ENCODE assay signal across 8 cellular contexts in genomic region chr1:84506002-84506728, GRCh38. TPM values are rescaled to one million over a fixed set of nuclear protein-coding genes. Genes with fewer than 3 reads are reported as not detected.
A peak's percentile ranks its signal among the peaks of the same experiment; 100 is the strongest.
DNase-seq lines count a peak whose midpoint lies in the region; ATAC-seq and TF ChIP-seq lines count a peak whose summit lies in the region.

Gene GNG5 (minus strand): TSS chr1:84506581. CDS start chr1:84506091, 490 bp downstream.
Gene SPATA1 (plus strand): TSS chr1:84506386. CDS start chr1:84516360, 9,974 bp downstream.

- POLR2A ChIA-PET in PC-3 (lab: Charles Lee; ENCODE audit: unreplicated experiment) = interaction anchor here (0.5 to 1.4 kb wide), 12 partner anchors 19 to 853 kb away, joined by 3 to 15 read pairs (median 4); no protein-coding TSS in a partner anchor

- H3K9me3 Mint-ChIP-seq in activated T-cell treated with anti-CD3 and anti-CD28 coated beads, Interleukin-2, amount 50 U/mL, for 4 hours = peaks cover 7% of the 10 kb centered on the region

- H3K27me3 Mint-ChIP-seq in activated T-cell treated with anti-CD3 and anti-CD28 coated beads, Interleukin-2, amount 50 U/mL, for 4 hours (ENCODE audit: low read depth) = no peaks in the 10 kb centered on the region

- H3K36me3 ChIP-seq in PC-3 (ENCODE audit: low read depth, low read length) (peaks cover 6% of the 10 kb centered on the region; the same call in 1 of the 2 replicates), esophagus muscularis mucosa (peaks cover 0 to 6% (median under 1%) of the 10 kb centered on the region in 4 donors), muscle layer of duodenum (ENCODE audit: control insufficient read depth in 1 of 2, insufficient read depth in 2 of 2, low read length in 2 of 2) (peaks cover 3 to 10% of the 10 kb centered on the region in 2 donors)

- H3K27me3 ChIP-seq in PC-3 (ENCODE audit: low read length) (no peaks in the 10 kb centered on the region), esophagus muscularis mucosa (no peaks in the 10 kb centered on the region), muscle layer of duodenum (ENCODE audit: low read depth, low read length) (no peaks in the 10 kb centered on the region)

- peak; percentile 98 for DNase-seq in DMS53 (lab: John Stamatoyannopoulos, UW)
- DNase-seq in Jurkat, Clone E6-1 (ENCODE audit: low read depth, low spot score) = peak; percentile 90
- DNase-seq in PC-3 = peak; percentile 96
- peak; percentile 98 for DNase-seq in activated T-cell treated with anti-CD3 and anti-CD28 coated beads, Interleukin-2, amount 50 U/mL, for 4 hours
- peak; percentile 99 for DNase-seq in esophagus muscularis mucosa (ENCODE audit: extremely low spot score)
- DNase-seq in stimulated activated CD8-positive, alpha-beta memory T cell treated with anti-CD3 and anti-CD28 coated beads, Interleukin-7, amount 100 ng/mL, for 24 hours (ENCODE audit: low read depth) = peak; percentile 96

- H3K4me1 ChIP-seq in PC-3 (ENCODE audit: insufficient read depth, low read length) (peaks cover 26% of the 10 kb centered on the region), esophagus muscularis mucosa (peaks cover 40 to 49% (median 44%) of the 10 kb centered on the region in 4 donors), muscle layer of duodenum (ENCODE audit: control insufficient read depth in 1 of 2, insufficient read depth in 2 of 2, low read length in 2 of 2) (peaks cover 22 to 31% of the 10 kb centered on the region in 2 donors)

- H3K9ac ChIP-seq in PC-3 (ENCODE audit: low read length) = peak within 1 kb of the TSS; percentile 85

- no peaks in the 10 kb centered on the region for H3K9me2 ChIP-seq in PC-3 (replicated peaks; ENCODE audit: low read length)

- ATAC-seq in GM21717 (IDR thresholded peaks at IDR 0.05; ENCODE audit: unreplicated experiment) (peak; percentile 85), PC-3 (peak; percentile 81)
- peak; percentile 91 to 93 for ATAC-seq in activated T-cell treated with anti-CD3 and anti-CD28 coated beads, Interleukin-2, amount 50 U/mL, for 4 hours

- H3K4me3 Mint-ChIP-seq in activated T-cell treated with anti-CD3 and anti-CD28 coated beads, Interleukin-2, amount 50 U/mL, for 4 hours = peak within 1 kb of the TSS; percentile 100

- no peaks in the 10 kb centered on the region for H3F3A ChIP-seq in PC-3 (ENCODE audit: low read length, unreplicated experiment)

- H3K4me3 ChIP-seq in Jurkat, Clone E6-1 (ENCODE audit: low read length) = peak within 1 kb of the TSS; percentile 95
- H3K4me3 ChIP-seq in PC-3 (ENCODE audit: low read length) (peak within 1 kb of the TSS; percentile 83), esophagus muscularis mucosa (peak within 1 kb of the TSS; percentile 77 to 85 (median 78)), muscle layer of duodenum (ENCODE audit: low read depth in 1 of 2, low read length in 2 of 2) (peak within 1 kb of the TSS; percentile 69 to 100)

- H2AFZ ChIP-seq in PC-3 (ENCODE audit: low read length) = peak within 1 kb of the TSS; percentile 93

- TF ChIP-seq CTCF in PC-3 (conservative IDR thresholded peaks at IDR 0.05; ENCODE audit: low read depth, low read length) (no peak), esophagus muscularis mucosa (IDR thresholded peaks at IDR 0.05) (no peak)

- peak within 1 kb of the TSS; percentile 94 for H3K27ac ChIP-seq in PC-3 (ENCODE audit: low read length)
- H3K27ac ChIP-seq in esophagus muscularis mucosa (replicated peaks in 1 of 4) = peak within 1 kb of the TSS; percentile 94 to 97 (median 96)
- peak within 1 kb of the TSS; percentile 100 for H3K27ac ChIP-seq in muscle layer of duodenum (ENCODE audit: low read length)

- CTCF ChIA-PET in PC-3 (lab: Charles Lee) = interaction anchor here (0.6 to 1.3 kb wide), 6 partner anchors 36 to 1406 kb away, joined by 3 to 6 read pairs (median 4); no protein-coding TSS in a partner anchor

- peaks cover 55% of the 10 kb centered on the region for H3K79me2 ChIP-seq in PC-3 (ENCODE audit: low read length)

- H4K20me1 ChIP-seq in PC-3 (ENCODE audit: low read length) = peaks cover 32% of the 10 kb centered on the region

- peaks cover 40% of the 10 kb centered on the region for H3K4me1 Mint-ChIP-seq in activated T-cell treated with anti-CD3 and anti-CD28 coated beads, Interleukin-2, amount 50 U/mL, for 4 hours (ENCODE audit: low read depth)

- H3K9me3 ChIP-seq in PC-3 (ENCODE audit: low read length) (0 out of 2 replicates have a peak, but pooled peaks cover 4% of the 10 kb centered on the region), esophagus muscularis mucosa (peaks cover 0 to 7% (median 0%) of the 10 kb centered on the region in 4 donors), muscle layer of duodenum (ENCODE audit: control insufficient read depth in 1 of 2, low read length in 2 of 2) (peaks cover 0 to 5% of the 10 kb centered on the region in 2 donors)

- peaks cover 8% of the 10 kb centered on the region for H3K36me3 Mint-ChIP-seq in activated T-cell treated with anti-CD3 and anti-CD28 coated beads, Interleukin-2, amount 50 U/mL, for 4 hours (ENCODE audit: insufficient read depth)

- 2% methylated on average over 43 of the region's 60 CpGs for WGBS in esophagus muscularis mucosa

- TF ChIP-seq EP300 in esophagus muscularis mucosa (IDR thresholded peaks at IDR 0.05) = no peak

- intact Hi-C loops in PC-3 (cut with micrococcal nuclease) (loop anchor here (1.0 to 10.0 kb wide), 8 partner anchors 35 to 429 kb away; partner anchors contain the start of gene CTBS), esophagus muscularis mucosa (cut with DNase I) (loop anchor here (2.0 to 5.0 kb wide), 2 partner anchors 66 to 97 kb away; partner anchors contain the start of gene CTBS)

- H3K4me2 ChIP-seq in PC-3 (ENCODE audit: low read length) = peak within 1 kb of the TSS; percentile 89

- TF ChIP-seq POLR2A in esophagus muscularis mucosa (IDR thresholded peaks at IDR 0.05; ENCODE audit: low read depth) = peak; percentile 63

- no TSS peak for BruUV-seq in PC-3 (replicated peaks; lab: Mats Ljungman, UMichigan)

RNA-seq across cellular contexts. Expression of gene GNG5, which starts in this region (rescaled TPM):
- polyA plus RNA-seq in Jurkat, Clone E6-1 (2012; ENCODE audit: insufficient read depth, insufficient read length) = 257 TPM
- total RNA-seq in PC-3 (2014; rRNA removed) (39.9 and 49.9 TPM in 2 replicates), esophagus muscularis mucosa (10 to 100 TPM; 62.6 to 79.3 (median 74.5) TPM)
- 100 to 1,000 TPM; 102 to 112 (median 105) TPM for total RNA-seq in activated T-cell treated with anti-CD3 and anti-CD28 coated beads, Interleukin-2, amount 50 U/mL, for 4 hours

RNA-seq across cellular contexts. Expression of gene SPATA1, which starts in this region (rescaled TPM):
- polyA plus RNA-seq in Jurkat, Clone E6-1 (2012; ENCODE audit: insufficient read depth, insufficient read length) = 4.1 TPM
- 2.9 TPM in 1 of 2 replicates, not detected in the other for total RNA-seq in PC-3 (2014; rRNA removed)
- under 1 TPM in 1 of 3 donors, not detected in 2; 0.46 TPM for total RNA-seq in activated T-cell treated with anti-CD3 and anti-CD28 coated beads, Interleukin-2, amount 50 U/mL, for 4 hours
- 1 to 10 TPM in 1 of 4 donors, under 1 TPM in 2, not detected in 1; 0.19 to 2.7 (median 0.42) TPM for total RNA-seq in esophagus muscularis mucosa

Comparison
In these comparisons a context has a peak if more than half of its experiments do, and no peak if none do; other contexts are left out.
1. Peak in every context shown above with its lines: DNase-seq, ATAC-seq, H3K4me3 ChIP-seq and H3K27ac ChIP-seq.